Comparison of ENCODE assay signal across 1 cellular context in genomic region chr15:29383367-29383766, GRCh38.
TF ChIP-seq lines count a peak whose summit lies in the region.

No MANE protein-coding gene starts in this region.

TF ChIP-seq in H1, 55 proteins besides CTCF, POLR2A, EP300 and RAD21 (continued from another document):
- no peak for TF ChIP-seq E2F6 (IDR thresholded peaks at IDR 0.05)
- TF ChIP-seq NRF1 (IDR thresholded peaks at IDR 0.05; ENCODE audit: low read depth, low read length): no peak
- TF ChIP-seq CHD7 (IDR thresholded peaks at IDR 0.05; ENCODE audit: insufficient replicate concordance, low read length): no peak
- no peak for TF ChIP-seq SP4 (IDR thresholded peaks at IDR 0.05; ENCODE audit: low read length)
- TF ChIP-seq MAX (IDR thresholded peaks at IDR 0.05): no peak
- TF ChIP-seq TEAD4 (IDR thresholded peaks at IDR 0.05; ENCODE audit: low read depth, low read length): no peak
- no peak for TF ChIP-seq POU5F1 (IDR thresholded peaks at IDR 0.05; ENCODE audit: low read depth, low read length)
- TF ChIP-seq HDAC6 (IDR thresholded peaks at IDR 0.05; ENCODE audit: low read depth, low read length): no peak
- no peak for TF ChIP-seq YY1 (IDR thresholded peaks at IDR 0.05; ENCODE audit: low read depth, low read length)
